In the genomic region with DNA sequence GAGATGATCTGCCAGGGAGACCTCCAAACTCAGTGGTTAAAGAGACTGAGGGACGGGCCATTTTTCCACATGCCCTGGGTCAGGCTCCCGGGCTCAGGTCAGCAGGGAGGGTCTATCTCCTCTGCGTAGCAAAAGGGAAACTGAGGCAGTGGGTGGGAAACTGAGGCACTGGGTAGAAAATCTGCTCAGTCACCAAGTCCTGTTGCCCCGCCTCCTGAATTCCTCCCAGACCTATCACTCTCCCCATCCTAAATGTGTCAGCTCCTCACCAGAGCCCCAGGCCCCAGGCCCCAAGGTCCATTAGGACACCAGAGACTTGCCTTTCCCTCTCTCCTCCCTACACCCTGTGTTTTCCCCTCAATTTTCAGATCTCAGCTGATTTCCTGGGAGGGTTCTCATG, we compare ENCODE assay signal across 11 cellular contexts. TPM values are rescaled to one million over a fixed set of nuclear protein-coding genes. Genes with fewer than 3 reads are reported as not detected.
DNase-seq lines count a peak whose midpoint lies in the region; ATAC-seq and TF ChIP-seq lines count a peak whose summit lies in the region.
"Had no signal": no experiment of that assay in that cellular context is flagged by ENCODE, and none has a peak within 500 bp of the region (broad histone marks: within the 10 kb centered on the region; RNA-seq: fewer than 3 reads in every experiment).

No MANE protein-coding gene starts in this region.

- H3K27ac ChIP-seq in endodermal cell (ENCODE audit: low read depth, low read length) = no peak overlapping the region

- 67% methylated on average over 4 of the region's 4 CpGs; no CpG with 5 or more reads in 1 of the 2 experiments for WGBS in endodermal cell (ENCODE audit: insufficient coverage in 1 of 2, insufficient read length in 1 of 2), 2 experiments

- no peak overlapping the region for H3K27ac Mint-ChIP-seq in stimulated activated naive CD8-positive, alpha-beta T cell treated with anti-CD3 and anti-CD28 coated beads, Interleukin-15, amount 100 ng/mL, for 72 hours
- H3K27ac Mint-ChIP-seq in endodermal cell = no peak overlapping the region

- H3K4me1 Mint-ChIP-seq in stimulated activated naive CD8-positive, alpha-beta T cell treated with anti-CD3 and anti-CD28 coated beads, Interleukin-15, amount 100 ng/mL, for 72 hours = peaks cover 56% of the 10 kb centered on the region
- peaks cover 17% of the 10 kb centered on the region for H3K4me1 Mint-ChIP-seq in endodermal cell

- no peak overlapping the region for H3K9ac ChIP-seq in endodermal cell (ENCODE audit: extremely low read depth, low read length, poor library complexity, severe bottlenecking)

- no peaks in the 10 kb centered on the region for H3K9me3 Mint-ChIP-seq in stimulated activated naive CD8-positive, alpha-beta T cell treated with anti-CD3 and anti-CD28 coated beads, Interleukin-15, amount 100 ng/mL, for 72 hours
- no peaks in the 10 kb centered on the region for H3K9me3 Mint-ChIP-seq in endodermal cell

- no peak overlapping the region for H3K4me3 Mint-ChIP-seq in stimulated activated naive CD8-positive, alpha-beta T cell treated with anti-CD3 and anti-CD28 coated beads, Interleukin-15, amount 100 ng/mL, for 72 hours
- H3K4me3 Mint-ChIP-seq in endodermal cell = no peak overlapping the region

- intact Hi-C loops in mucosa of descending colon (cut with DNase I, micrococcal nuclease) = no loop called here

- TF ChIP-seq CTCF in mucosa of descending colon (IDR thresholded peaks at IDR 0.05) (no peak), endodermal cell (conservative IDR thresholded peaks at IDR 0.05) (no peak)

- no peak overlapping the region for H3K4me3 ChIP-seq in mucosa of descending colon
- H3K4me3 ChIP-seq in endodermal cell (ENCODE audit: low read length) = no peak overlapping the region

- DNase-seq in stimulated activated naive CD8-positive, alpha-beta T cell treated with anti-CD3 and anti-CD28 coated beads, Interleukin-15, Interleukin-2, amounts not matched to agents 100 U/mL and 50 U/mL, for 24 hours = peak; percentile 2
- DNase-seq in stimulated activated naive CD8-positive, alpha-beta T cell treated with anti-CD3 and anti-CD28 coated beads, Interleukin-15, amount 100 ng/mL, for 72 hours = no peak
- peak; percentile 37 for DNase-seq in activated CD8-positive, alpha-beta memory T cell treated with anti-CD3 and anti-CD28 coated beads, Interleukin-2, amount 50 U/mL, for 48 hours
- DNase-seq in mucosa of descending colon = peak in 2 of 3 donors; percentile 15 to 38
- no peak for DNase-seq in NCI-H774 (lab: John Stamatoyannopoulos, UW)
- no peak for DNase-seq in endodermal cell
- DNase-seq: central memory CD4-positive, alpha-beta T cell; NCI-H446; stimulated activated CD4-positive, alpha-beta T cell treated with anti-CD3 and anti-CD28 coated beads, Interleukin-1b, Interleukin-23, amount 100 ng/mL, for 48 hours had no signal

- H3K9me3 ChIP-seq in mucosa of descending colon = no peaks in the 10 kb centered on the region
- no peaks in the 10 kb centered on the region for H3K9me3 ChIP-seq in endodermal cell (ENCODE audit: control insufficient read depth, low read length)

- no peaks in the 10 kb centered on the region for H3K27me3 Mint-ChIP-seq in stimulated activated naive CD8-positive, alpha-beta T cell treated with anti-CD3 and anti-CD28 coated beads, Interleukin-15, amount 100 ng/mL, for 72 hours
- peaks cover 2% of the 10 kb centered on the region for H3K27me3 Mint-ChIP-seq in endodermal cell (ENCODE audit: insufficient read depth)

- no peaks in the 10 kb centered on the region for H3K36me3 ChIP-seq in mucosa of descending colon (ENCODE audit: low read depth)
- peaks cover 22% of the 10 kb centered on the region for H3K36me3 ChIP-seq in endodermal cell (ENCODE audit: control insufficient read depth, insufficient read depth, low read length)

- H3K4me1 ChIP-seq in mucosa of descending colon (ENCODE audit: low read depth) (peaks cover 27% of the 10 kb centered on the region), endodermal cell (ENCODE audit: control insufficient read depth, insufficient read depth, low read length) (no peaks in the 10 kb centered on the region)

- ATAC-seq in stimulated activated naive CD8-positive, alpha-beta T cell treated with anti-CD3 and anti-CD28 coated beads, Interleukin-15, Interleukin-2, amounts not matched to agents 100 U/mL and 50 U/mL, for 24 hours = no peak
- no peak for ATAC-seq in stimulated activated naive CD8-positive, alpha-beta T cell treated with anti-CD3 and anti-CD28 coated beads, Interleukin-15, amount 100 ng/mL, for 72 hours
- no peak for ATAC-seq in mucosa of descending colon
- ATAC-seq in HG03520 (IDR thresholded peaks at IDR 0.05; ENCODE audit: unreplicated experiment) = no peak
- ATAC-seq in GM18868 (IDR thresholded peaks at IDR 0.05; ENCODE audit: unreplicated experiment) = no peak

- H3K27me3 ChIP-seq in endodermal cell (ENCODE audit: control insufficient read depth, insufficient read depth, low read length, poor library complexity, severe bottlenecking) = no peaks in the 10 kb centered on the region

- H3K36me3 Mint-ChIP-seq in endodermal cell (ENCODE audit: low read depth) = peaks cover 40% of the 10 kb centered on the region

RNA-seq across cellular contexts. Expression of a gene that starts 2.4 kb away (rescaled TPM):
- total RNA-seq in mucosa of descending colon (10 to 100 TPM; 33.2 to 45.8 (median 41.7) TPM), endodermal cell (10 to 100 TPM; 63.4 to 72.7 TPM)
- polyA plus RNA-seq in endodermal cell (2013, experiment 1 of 2) = 51.6 TPM
- 52.4 TPM for polyA plus RNA-seq in endodermal cell (2013, experiment 2 of 2)

RNA-seq across cellular contexts. Expression of a gene that starts 15.4 kb away (rescaled TPM):
- total RNA-seq in mucosa of descending colon (10 to 100 TPM; 35.3 to 65.9 (median 35.5) TPM), endodermal cell (10 to 100 TPM; 75.7 to 86.2 TPM)
- 132 TPM for polyA plus RNA-seq in endodermal cell (2013, experiment 1 of 2)
- 134 TPM for polyA plus RNA-seq in endodermal cell (2013, experiment 2 of 2)

RNA-seq across cellular contexts. Expression of a gene that starts 15.5 kb away (rescaled TPM):
- total RNA-seq in mucosa of descending colon = 1,000 to 10,000 TPM; 1,101 to 1,558 (median 1,449) TPM
- 1,000 to 10,000 TPM; 1,512 to 1,809 TPM for total RNA-seq in endodermal cell
- polyA plus RNA-seq in endodermal cell (2013, experiment 1 of 2) = 1,091 TPM
- 978 TPM for polyA plus RNA-seq in endodermal cell (2013, experiment 2 of 2)

RNA-seq across cellular contexts. Expression of a gene that starts 37.3 kb away (rescaled TPM):
- total RNA-seq in mucosa of descending colon (10 to 100 TPM in 1 of 3 donors, 1 to 10 TPM in 2; 2.0 to 10.1 (median 3.3) TPM), endodermal cell (1 to 10 TPM; 2.3 to 2.6 TPM)
- polyA plus RNA-seq in endodermal cell (2013, experiment 1 of 2) = 1.6 TPM
- 1.4 TPM for polyA plus RNA-seq in endodermal cell (2013, experiment 2 of 2)

RNA-seq across cellular contexts. Expression of a gene that starts 58.2 kb away (rescaled TPM):
- total RNA-seq in mucosa of descending colon = 1 to 10 TPM; 2.8 to 9.5 (median 2.9) TPM
- 10 to 100 TPM; 10.9 to 13.2 TPM for total RNA-seq in endodermal cell
- 4.2 TPM for polyA plus RNA-seq in endodermal cell (2013, experiment 1 of 2)
- 2.9 TPM for polyA plus RNA-seq in endodermal cell (2013, experiment 2 of 2)

Comparison
In these comparisons a context has a peak if more than half of its experiments do, and no peak if none do; other contexts are left out.
1. DNase-seq: peak in stimulated activated naive CD8-positive, alpha-beta T cell treated with anti-CD3 and anti-CD28 coated beads, Interleukin-15, Interleukin-2, amounts not matched to agents 100 U/mL and 50 U/mL, for 24 hours (single experiment), activated CD8-positive, alpha-beta memory T cell treated with anti-CD3 and anti-CD28 coated beads, Interleukin-2, amount 50 U/mL, for 48 hours (single experiment) and mucosa of descending colon (2 of 3); none in stimulated activated naive CD8-positive, alpha-beta T cell treated with anti-CD3 and anti-CD28 coated beads, Interleukin-15, amount 100 ng/mL, for 72 hours (0 of 2), NCI-H774 (single experiment) and endodermal cell (single experiment).